ENCODE assay signal across 25 cellular contexts in genomic region chr11:88171982-88172381, GRCh38.
"Had no signal": no experiment of that assay in that cellular context is flagged by ENCODE, and none has a peak within 500 bp of the region (broad histone marks: within the 10 kb centered on the region; RNA-seq: fewer than 3 reads in every experiment).

No MANE protein-coding gene starts in this region.

- ATAC-seq: activated CD8-positive, alpha-beta T cell treated with anti-CD3 and anti-CD28 coated beads, Interleukin-2, amount 10 ng/mL, durations not matched to agents 7 days and 5 days; body of pancreas; gastroesophageal sphincter; left colon; mucosa of descending colon had no signal

- H3K27ac ChIP-seq: body of pancreas, esophagus muscularis mucosa, gastroesophageal sphincter, neural progenitor cell, sigmoid colon, testis, upper lobe of left lung, WERI-Rb-1 had no signal

- H3K36me3 ChIP-seq: esophagus muscularis mucosa, gastroesophageal sphincter, neural progenitor cell, sigmoid colon, upper lobe of left lung, WERI-Rb-1 had no signal

- H3K4me1 ChIP-seq: testis had no signal

- H3K27me3 ChIP-seq: body of pancreas, gastroesophageal sphincter, sigmoid colon, testis, upper lobe of left lung had no signal

- H3K9me3 ChIP-seq: body of pancreas, esophagus muscularis mucosa, gastroesophageal sphincter, mucosa of descending colon, sigmoid colon, testis, upper lobe of left lung had no signal

- H3K4me3 ChIP-seq: body of pancreas, esophagus muscularis mucosa, gastroesophageal sphincter, mucosa of descending colon, neural progenitor cell, sigmoid colon, smooth muscle cell, testis, upper lobe of left lung had no signal

- DNase-seq: activated CD4-positive, alpha-beta T cell treated with anti-CD3 and anti-CD28 coated beads for 1 hour; activated CD4-positive, alpha-beta T cell treated with anti-CD3 and anti-CD28 coated beads, Interleukin-2, amount 50 U/mL, for 1 hour; activated CD8-positive, alpha-beta T cell treated with anti-CD3 and anti-CD28 coated beads, Interleukin-2, amount 10 ng/mL, durations not matched to agents 7 days and 5 days; activated gamma-delta T cell treated with Interleukin-2 at 50 U/mL for 16 hours; activated T-cell treated with anti-CD3 and anti-CD28 coated beads, Interleukin-2, amount 50 U/mL, for 1 hour; anterior cingulate cortex; body of pancreas; caudate nucleus; effector CD4-positive, alpha-beta T cell; head of caudate nucleus; left colon; mesenchymal stem cell; mucosa of descending colon; retina; sigmoid colon; stimulated activated CD4-positive, alpha-beta T cell treated with anti-CD3 and anti-CD28 coated beads, Interleukin-2, amount 100 ng/mL, for 48 hours; stimulated activated naive CD4-positive, alpha-beta T cell; T-helper 1 cell; testis; upper lobe of left lung; WERI-Rb-1 had no signal
